8 cellular contexts compared by ENCODE assay signal in genomic region chr1:112701227-112702066, GRCh38. TPM values are rescaled to one million over a fixed set of nuclear protein-coding genes. Genes with fewer than 3 reads are reported as not detected.
DNase-seq lines count a peak whose midpoint lies in the region; ATAC-seq lines count a peak whose summit lies in the region.

No MANE protein-coding gene starts in this region.

- H3K27ac ChIP-seq in GM23248 (peak overlapping the region; percentile 80), right cardiac atrium (ENCODE audit: low read length) (peak overlapping the region; percentile 98), skeletal muscle tissue (ENCODE audit: low read depth, low read length) (peak overlapping the region; percentile 93)

- POLR2A ChIA-PET in activated CD4-positive, alpha-beta memory T cell treated with anti-CD3 and anti-CD28 coated beads for 36 hours (lab: Charles Lee) = interaction anchor here (0.9 to 1.5 kb wide), 3 partner anchors 11 to 26 kb away, joined by 3 to 6 read pairs (median 4); partner anchors contain the start of gene PPM1J

- no peaks in the 10 kb centered on the region for H3K27me3 ChIP-seq in GM23248 (replicated peaks; ENCODE audit: insufficient read depth)
- H3K27me3 ChIP-seq in right cardiac atrium (ENCODE audit: control insufficient read depth, insufficient read depth) = no peaks in the 10 kb centered on the region
- no peaks in the 10 kb centered on the region for H3K27me3 ChIP-seq in skeletal muscle tissue (ENCODE audit: control insufficient read depth in 3 of 3, insufficient read depth in 3 of 3, low read length in 3 of 3)

- H4K20me1 ChIP-seq in GM23248 (ENCODE audit: insufficient read depth) = no peaks in the 10 kb centered on the region

- H3K4me2 ChIP-seq in GM23248 (ENCODE audit: unreplicated experiment) = peak overlapping the region; percentile 66

- H3K9me3 ChIP-seq in GM23248 (ENCODE audit: low read depth) (no peaks in the 10 kb centered on the region), right cardiac atrium (ENCODE audit: control insufficient read depth, low read length) (no peaks in the 10 kb centered on the region), skeletal muscle tissue (ENCODE audit: control insufficient read depth in 3 of 3, low read length in 3 of 3) (no peaks in the 10 kb centered on the region)

- H3K36me3 ChIP-seq in GM23248 (ENCODE audit: low read depth) = peaks cover 5% of the 10 kb centered on the region
- peaks cover 24 to 38% (median 31%) of the 10 kb centered on the region in 3 donors for H3K36me3 ChIP-seq in skeletal muscle tissue (ENCODE audit: control insufficient read depth in 3 of 3, insufficient read depth in 3 of 3, low read length in 3 of 3)

- H3K9ac ChIP-seq in GM23248 = peak overlapping the region; percentile 53; the same call in 1 of the 2 replicates
- peak overlapping the region in 2 of 3 donors; percentile 67 to 72 for H3K9ac ChIP-seq in skeletal muscle tissue (ENCODE audit: low read depth in 1 of 3, low read length in 3 of 3)

- H3K9me3 Mint-ChIP-seq in activated CD4-positive, alpha-beta memory T cell treated with anti-CD3 and anti-CD28 coated beads for 36 hours = no peaks in the 10 kb centered on the region

- CTCF ChIA-PET in activated CD4-positive, alpha-beta memory T cell treated with anti-CD3 and anti-CD28 coated beads for 36 hours (lab: Charles Lee) = interaction anchor here (0.7 to 2.6 kb wide), 2 partner anchors 14 to 28 kb away, joined by 3 to 6 read pairs; no protein-coding TSS in a partner anchor

- peaks cover 10% of the 10 kb centered on the region for H3K36me3 Mint-ChIP-seq in activated CD4-positive, alpha-beta memory T cell treated with anti-CD3 and anti-CD28 coated beads for 36 hours

- H3K4me3 ChIP-seq in GM23248 = no peak overlapping the region
- no peak overlapping the region for H3K4me3 ChIP-seq in right cardiac atrium (ENCODE audit: low read length)
- peak overlapping the region in 2 of 3 donors; percentile 3 to 45 for H3K4me3 ChIP-seq in skeletal muscle tissue (ENCODE audit: low read length in 3 of 3)

- in situ Hi-C loops in GM23248 (cut with MboI) = no loop called here

- H3F3A ChIP-seq in GM23248 (ENCODE audit: insufficient read depth) = peaks cover 55% of the 10 kb centered on the region

- H3K4me1 ChIP-seq in GM23248 (ENCODE audit: insufficient read depth) (peaks cover 17% of the 10 kb centered on the region), right cardiac atrium (ENCODE audit: control insufficient read depth, insufficient read depth, low read length) (peaks cover 29% of the 10 kb centered on the region), skeletal muscle tissue (ENCODE audit: control insufficient read depth in 3 of 3, insufficient read depth in 3 of 3, low read length in 3 of 3) (peaks cover 63 to 80% (median 72%) of the 10 kb centered on the region in 3 donors)

- DNase-seq in GM23248 (no peak), right cardiac atrium (no peak), NCI-H2107 treated with DMSO at 0.1 percent for 48 hours (lab: John Stamatoyannopoulos, UW; ENCODE audit: unreplicated experiment) (no peak), C1 segment of cervical spinal cord (lab: John Stamatoyannopoulos, UW) (no peak), iPS-NIHi7 (ENCODE audit: extremely low spot score) (no peak), HuH-7.5 (ENCODE audit: low spot score) (no peak)
- DNase-seq in activated CD4-positive, alpha-beta memory T cell treated with anti-CD3 and anti-CD28 coated beads for 36 hours = no peak

- peaks cover 54% of the 10 kb centered on the region for H3K4me1 Mint-ChIP-seq in activated CD4-positive, alpha-beta memory T cell treated with anti-CD3 and anti-CD28 coated beads for 36 hours (ENCODE audit: low read depth)

- H3K27me3 Mint-ChIP-seq in activated CD4-positive, alpha-beta memory T cell treated with anti-CD3 and anti-CD28 coated beads for 36 hours = no peaks in the 10 kb centered on the region

- peak overlapping the region; percentile 87 for H3K27ac Mint-ChIP-seq in activated CD4-positive, alpha-beta memory T cell treated with anti-CD3 and anti-CD28 coated beads for 36 hours

- H3K9me2 ChIP-seq in GM23248 (ENCODE audit: insufficient read depth) = no peaks in the 10 kb centered on the region

- H2AFZ ChIP-seq in GM23248 = no peak overlapping the region

- H3K4me3 Mint-ChIP-seq in activated CD4-positive, alpha-beta memory T cell treated with anti-CD3 and anti-CD28 coated beads for 36 hours = no peak overlapping the region

- peaks cover 37% of the 10 kb centered on the region for H3K79me2 ChIP-seq in GM23248 (ENCODE audit: insufficient read depth)

- ATAC-seq in right cardiac atrium = peak; percentile 0 to 3

- intact Hi-C loops in activated CD4-positive, alpha-beta memory T cell treated with anti-CD3 and anti-CD28 coated beads for 36 hours (cut with micrococcal nuclease) = no loop called here
- intact Hi-C loops in right cardiac atrium (cut with DNase I) = loop anchor here in 3 of 4 donors (5.0 to 10.0 kb wide), 5 partner anchors 77 to 317 kb away; partner anchors contain the start of genes WNT2B (in 2 of the 3), CAPZA1 (in 1 of the 3) and ST7L (in 1 of the 3)

- 76 to 79% methylated on average over 17 of the region's 17 CpGs for WGBS in GM23248 (ENCODE audit: low coverage in 1 of 2, low lambda C conversion rate in 2 of 2, missing lambda C conversion rate in 2 of 2), 2 experiments
- WGBS in right cardiac atrium = 53% methylated on average over 17 of the region's 17 CpGs

RNA-seq across cellular contexts. Expression of gene RHOC, which starts 5.5 kb away (rescaled TPM):
- 486 and 625 TPM in 2 replicates for total RNA-seq in GM23248 (2014; rRNA removed; shearing (Covaris generic))
- 711 and 762 TPM in 2 replicates for polyA plus RNA-seq in GM23248 (2016; fragmentation: Nextera tagmentation; extraction: Ambion mirVana)
- total RNA-seq in activated CD4-positive, alpha-beta memory T cell treated with anti-CD3 and anti-CD28 coated beads for 36 hours = 10 to 100 TPM; 50.1 to 51.6 TPM
- 100 to 1,000 TPM; 169 to 222 (median 209) TPM for total RNA-seq in right cardiac atrium
- polyA plus RNA-seq in right cardiac atrium = 262 TPM
- 196 TPM for total RNA-seq in skeletal muscle tissue

RNA-seq across cellular contexts. Expression of gene PPM1J, which starts 13.7 kb away (rescaled TPM):
- total RNA-seq in GM23248 (2014; rRNA removed; shearing (Covaris generic)) = 0.13 and 0.54 TPM in 2 replicates
- polyA plus RNA-seq in GM23248 (2016; fragmentation: Nextera tagmentation; extraction: Ambion mirVana) (0.95 and 1.5 TPM in 2 replicates), right cardiac atrium (6.4 TPM)
- 1 to 10 TPM in 1 of 2 experiments, under 1 TPM in 1; 0.69 to 1.2 TPM for total RNA-seq in activated CD4-positive, alpha-beta memory T cell treated with anti-CD3 and anti-CD28 coated beads for 36 hours
- total RNA-seq in right cardiac atrium (1 to 10 TPM; 5.5 to 9.0 (median 6.3) TPM), skeletal muscle tissue (1.0 TPM)

RNA-seq across cellular contexts. Expression of gene MOV10, which starts 27.0 kb away (rescaled TPM):
- 16.5 and 24.9 TPM in 2 replicates for total RNA-seq in GM23248 (2014; rRNA removed; shearing (Covaris generic))
- polyA plus RNA-seq in GM23248 (2016; fragmentation: Nextera tagmentation; extraction: Ambion mirVana) (29.1 and 31.1 TPM in 2 replicates), right cardiac atrium (19.4 TPM)
- total RNA-seq in activated CD4-positive, alpha-beta memory T cell treated with anti-CD3 and anti-CD28 coated beads for 36 hours = 10 to 100 TPM; 57.7 to 63.1 TPM
- total RNA-seq in right cardiac atrium (10 to 100 TPM; 14.1 to 20.3 (median 18.3) TPM), skeletal muscle tissue (27.7 TPM)

Comparison
In these comparisons a context has a peak if more than half of its experiments do, and no peak if none do; other contexts are left out.
1. H3K4me3 ChIP-seq: peak in skeletal muscle tissue (2 of 3); none in GM23248 (single experiment) and right cardiac atrium (single experiment).
2. Peak in every context shown above with its lines, with median percentiles within 50 percentile points of each other: H3K27ac ChIP-seq.